Comparison of ENCODE assay signal across 3 cellular contexts in the genomic region with DNA sequence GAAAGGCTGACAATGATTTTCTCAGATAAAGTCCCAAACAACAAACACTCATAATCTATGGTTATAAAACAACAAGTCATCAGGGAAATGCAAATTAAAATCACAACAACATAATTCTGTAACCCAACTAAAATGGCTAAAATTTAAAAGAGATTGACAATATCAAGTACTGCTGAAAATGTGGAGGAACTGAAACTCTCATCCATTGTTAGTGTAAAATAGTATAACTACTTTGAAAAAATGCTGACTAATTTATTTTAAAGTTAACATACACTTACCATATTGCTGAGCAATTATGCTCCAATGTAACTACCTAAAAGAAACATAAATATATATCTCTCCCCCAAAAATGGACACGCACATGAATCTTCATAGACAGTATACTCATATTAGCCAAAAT.
TF ChIP-seq lines count a peak whose summit lies in the region.

No MANE protein-coding gene starts in this region.

TF ChIP-seq in A549, 52 proteins besides CTCF, POLR2A, EP300 and RAD21:
- TF ChIP-seq MAFK (IDR thresholded peaks at IDR 0.05; ENCODE audit: partially characterized antibody) (peak; percentile 92), TFCP2L1 (CRISPR knock-in tag; IDR thresholded peaks at IDR 0.05) (no peak)
TF ChIP-seq in A549: peak in this region for 1.

TF ChIP-seq in IMR-90, 13 proteins besides CTCF, POLR2A, EP300 and RAD21:
- TF ChIP-seq RCOR1 (IDR thresholded peaks at IDR 0.05; ENCODE audit: insufficient replicate concordance, low read length) (no peak), MAFK (IDR thresholded peaks at IDR 0.05; ENCODE audit: low read depth, low read length) (peak; percentile 87)

TF ChIP-seq in H1, 55 proteins besides CTCF, POLR2A, EP300 and RAD21:
- no peak for TF ChIP-seq RBBP5 (IDR thresholded peaks at IDR 0.05; ENCODE audit: borderline replicate concordance, low read depth, low read length)
- peak; percentile 21; the same call in 1 of the 2 replicates for TF ChIP-seq MAFK (IDR thresholded peaks at IDR 0.05; ENCODE audit: low read depth, low read length)
TF ChIP-seq in H1: peak in this region for 1.
